In the genomic region with DNA sequence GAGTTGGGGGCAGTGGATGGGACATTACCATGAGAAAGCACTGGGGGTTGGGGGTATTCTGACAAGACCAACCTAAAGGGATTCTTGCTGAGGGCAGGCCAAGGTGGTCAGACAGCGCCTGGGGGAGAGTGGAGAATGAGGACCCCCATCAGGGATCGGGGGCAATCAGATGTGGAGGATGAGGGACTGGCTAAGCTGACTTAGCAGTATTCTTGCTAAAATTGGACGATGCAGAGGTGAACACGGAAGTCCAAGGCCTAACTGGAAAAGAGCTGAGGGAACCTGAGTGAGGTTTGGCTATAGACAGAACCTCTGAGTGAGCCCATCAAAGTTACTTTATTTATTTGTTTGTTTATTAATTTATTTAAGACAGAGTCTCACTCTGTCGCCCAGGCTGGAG, we compare ENCODE assay signal across 1 cellular context.
TF ChIP-seq lines count a peak whose summit lies in the region.

No MANE protein-coding gene starts in this region.

TF ChIP-seq in HepG2, 621 proteins besides CTCF, POLR2A, EP300 and RAD21 (continued from another document):
- TF ChIP-seq, protein P1, sequence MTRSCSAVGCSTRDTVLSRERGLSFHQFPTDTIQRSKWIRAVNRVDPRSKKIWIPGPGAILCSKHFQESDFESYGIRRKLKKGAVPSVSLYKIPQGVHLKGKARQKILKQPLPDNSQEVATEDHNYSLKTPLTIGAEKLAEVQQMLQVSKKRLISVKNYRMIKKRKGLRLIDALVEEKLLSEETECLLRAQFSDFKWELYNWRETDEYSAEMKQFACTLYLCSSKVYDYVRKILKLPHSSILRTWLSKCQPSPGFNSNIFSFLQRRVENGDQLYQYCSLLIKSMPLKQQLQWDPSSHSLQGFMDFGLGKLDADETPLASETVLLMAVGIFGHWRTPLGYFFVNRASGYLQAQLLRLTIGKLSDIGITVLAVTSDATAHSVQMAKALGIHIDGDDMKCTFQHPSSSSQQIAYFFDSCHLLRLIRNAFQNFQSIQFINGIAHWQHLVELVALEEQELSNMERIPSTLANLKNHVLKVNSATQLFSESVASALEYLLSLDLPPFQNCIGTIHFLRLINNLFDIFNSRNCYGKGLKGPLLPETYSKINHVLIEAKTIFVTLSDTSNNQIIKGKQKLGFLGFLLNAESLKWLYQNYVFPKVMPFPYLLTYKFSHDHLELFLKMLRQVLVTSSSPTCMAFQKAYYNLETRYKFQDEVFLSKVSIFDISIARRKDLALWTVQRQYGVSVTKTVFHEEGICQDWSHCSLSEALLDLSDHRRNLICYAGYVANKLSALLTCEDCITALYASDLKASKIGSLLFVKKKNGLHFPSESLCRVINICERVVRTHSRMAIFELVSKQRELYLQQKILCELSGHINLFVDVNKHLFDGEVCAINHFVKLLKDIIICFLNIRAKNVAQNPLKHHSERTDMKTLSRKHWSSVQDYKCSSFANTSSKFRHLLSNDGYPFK (CRISPR knock-in tag; IDR thresholded peaks at IDR 0.05; ENCODE audit: borderline replicate concordance), result no peak
